8 cellular contexts compared by ENCODE assay signal in genomic region chr5:128201065-128201926, GRCh38.
A peak's percentile ranks its signal among the peaks of the same experiment; 100 is the strongest.
DNase-seq lines count a peak whose midpoint lies in the region; ATAC-seq and TF ChIP-seq lines count a peak whose summit lies in the region.

No MANE protein-coding gene starts in this region.

- no peaks in the 10 kb centered on the region for H3K27me3 ChIP-seq in OCI-LY3 (ENCODE audit: low read depth, low read length)
- H3K27me3 ChIP-seq in esophagus squamous epithelium: peaks cover 0 to 7% (median 0%) of the 10 kb centered on the region in 4 donors

- TF ChIP-seq CTCF in OCI-LY3 (IDR thresholded peaks at IDR 0.05; ENCODE audit: low read depth, low read length) (peak; percentile 75), esophagus squamous epithelium (IDR thresholded peaks at IDR 0.05) (peak; percentile 79 to 95 (median 90))

- no peaks in the 10 kb centered on the region for H4K20me1 ChIP-seq in OCI-LY3 (ENCODE audit: insufficient read depth, low read length)

- peak; percentile 94 for ATAC-seq in GM19455 (IDR thresholded peaks at IDR 0.05; ENCODE audit: unreplicated experiment)
- peak; percentile 94 for ATAC-seq in HG03521 (IDR thresholded peaks at IDR 0.05; ENCODE audit: unreplicated experiment)
- peak; percentile 81 to 89 for ATAC-seq in naive B cell (ENCODE audit: low read depth in 2 of 2)

- intact Hi-C loops in esophagus squamous epithelium (cut with DNase I): loop anchor here (5.0 kb wide), 2 partner anchors 444 to 639 kb away; no protein-coding TSS in a partner anchor

- H3K4me1 Mint-ChIP-seq in naive B cell: peaks cover 0 to 16% (median 8%) of the 10 kb centered on the region in 3 donors

- no peak for TF ChIP-seq POLR2A in esophagus squamous epithelium (IDR thresholded peaks at IDR 0.05)

- H3K4me1 ChIP-seq in OCI-LY3 (ENCODE audit: low read length) (peaks cover 11% of the 10 kb centered on the region), esophagus squamous epithelium (peaks cover 3 to 31% (median 8%) of the 10 kb centered on the region in 3 donors)

- H3K9me3 Mint-ChIP-seq in naive B cell: peaks cover 0 to 11% (median 0%) of the 10 kb centered on the region in 7 donors

- peaks cover 5 to 11% of the 10 kb centered on the region in 2 donors for H3K36me3 Mint-ChIP-seq in naive B cell

- H3K9ac ChIP-seq in OCI-LY3 (ENCODE audit: low read length): peak overlapping the region; percentile 20; the same call in 1 of the 2 replicates

- no peak overlapping the region for H2AFZ ChIP-seq in OCI-LY3 (ENCODE audit: low read depth, low read length)

- H3K27ac Mint-ChIP-seq in naive B cell: peak overlapping the region in 1 of 6 donors; percentile 60

- 17 to 19% methylated on average over 26 of the region's 36 CpGs for WGBS in esophagus squamous epithelium, 2 donors

- no peaks in the 10 kb centered on the region for H3K27me3 Mint-ChIP-seq in naive B cell

- H3K9me3 ChIP-seq in OCI-LY3 (ENCODE audit: insufficient read depth, low read length) (no peaks in the 10 kb centered on the region), esophagus squamous epithelium (no peaks in the 10 kb centered on the region)

- DNase-seq in COR-L47 (lab: John Stamatoyannopoulos, UW): peak; percentile 69
- DNase-seq in activated T-cell treated with anti-CD3 and anti-CD28 coated beads, Interleukin-2, amount 50 U/mL, for 1 hour: peak; percentile 84
- DNase-seq in esophagus squamous epithelium (lab: John Stamatoyannopoulos, UW): peak; percentile 7
- peak; percentile 63 for DNase-seq in naive B cell
- peak; percentile 51 to 68 for DNase-seq in stimulated activated CD8-positive, alpha-beta memory T cell treated with anti-CD3 and anti-CD28 coated beads, Interleukin-7, amount 100 ng/mL, for 48 hours (ENCODE audit: extremely low read depth in 1 of 2, low read depth in 1 of 2)

- peak overlapping the region in 5 of 8 donors; percentile 15 to 65 (median 55) for H3K4me3 Mint-ChIP-seq in naive B cell

- H3K36me3 ChIP-seq in OCI-LY3 (replicated peaks; ENCODE audit: low read depth, low read length) (no peaks in the 10 kb centered on the region), esophagus squamous epithelium (no peaks in the 10 kb centered on the region)

- peak overlapping the region; percentile 73 for H3K4me3 ChIP-seq in OCI-LY3 (ENCODE audit: low read length)
- H3K4me3 ChIP-seq in esophagus squamous epithelium: peak overlapping the region in 2 of 4 donors; percentile 24 to 46

- peak overlapping the region; percentile 95 for H3K4me2 ChIP-seq in OCI-LY3 (ENCODE audit: low read length)

- no peaks in the 10 kb centered on the region for H3K79me2 ChIP-seq in OCI-LY3 (ENCODE audit: low read length)

- H3K27ac ChIP-seq in OCI-LY3 (ENCODE audit: low read length): no peak overlapping the region
- H3K27ac ChIP-seq in esophagus squamous epithelium: no peak overlapping the region

Comparison
In these comparisons a context has a peak if more than half of its experiments do, and no peak if none do; other contexts are left out.
1. DNase-seq: peak in every context shown above with its lines; median percentile 84 in activated T-cell treated with anti-CD3 and anti-CD28 coated beads, Interleukin-2, amount 50 U/mL, for 1 hour; 69 in COR-L47; 63 in naive B cell; 60 in stimulated activated CD8-positive, alpha-beta memory T cell treated with anti-CD3 and anti-CD28 coated beads, Interleukin-7, amount 100 ng/mL, for 48 hours; 7 in esophagus squamous epithelium.